ENCODE assay signal across 2 cellular contexts in the genomic region with DNA sequence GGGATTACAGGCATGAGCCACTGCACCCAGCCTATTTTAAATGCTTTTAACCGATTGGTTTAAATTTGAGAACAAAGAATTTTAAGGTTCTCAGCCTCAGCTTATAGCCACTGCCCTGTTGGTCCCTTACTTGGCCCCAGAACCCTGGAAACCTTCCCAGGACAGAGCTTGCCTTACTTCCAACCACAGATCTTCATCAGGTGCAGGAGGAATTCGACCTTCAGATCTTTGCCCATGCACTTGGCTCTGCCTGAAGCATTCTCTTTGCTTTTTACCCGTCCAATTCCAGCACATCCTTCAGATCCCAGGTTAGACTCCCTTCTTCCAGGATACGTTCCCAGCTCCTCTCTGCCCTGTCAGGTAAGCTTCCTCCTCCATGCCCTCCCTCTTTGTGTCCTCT.
TF ChIP-seq lines count a peak whose summit lies in the region.

No MANE protein-coding gene starts in this region.

TF ChIP-seq in GM23338, 12 proteins besides CTCF, POLR2A, EP300 and RAD21:
- TF ChIP-seq ZNF331 (CRISPR knock-in tag; IDR thresholded peaks at IDR 0.05; ENCODE audit: low read depth) (no peak), JUNB (IDR thresholded peaks at IDR 0.05; ENCODE audit: unreplicated experiment) (no peak)

TF ChIP-seq in IMR-90, 13 proteins besides CTCF, POLR2A, EP300 and RAD21:
- TF ChIP-seq RCOR1 (IDR thresholded peaks at IDR 0.05; ENCODE audit: insufficient replicate concordance, low read length) (no peak), RFX5 (IDR thresholded peaks at IDR 0.05; ENCODE audit: low read depth, low read length) (no peak), SMC3 (IDR thresholded peaks at IDR 0.05; ENCODE audit: low read depth, low read length) (no peak), FOS (IDR thresholded peaks at IDR 0.05; ENCODE audit: low read depth, low read length) (no peak), BHLHE40 (IDR thresholded peaks at IDR 0.05; ENCODE audit: low read depth, low read length) (no peak), CHD1 (IDR thresholded peaks at IDR 0.05; ENCODE audit: low read depth, low read length) (no peak), MXI1 (IDR thresholded peaks at IDR 0.05; ENCODE audit: borderline replicate concordance, low read depth, low read length) (no peak), MAZ (IDR thresholded peaks at IDR 0.05; ENCODE audit: borderline replicate concordance, low read depth, low read length) (no peak), USF2 (IDR thresholded peaks at IDR 0.05; ENCODE audit: low read depth, low read length) (no peak), ELK1 (IDR thresholded peaks at IDR 0.05; ENCODE audit: borderline replicate concordance, low read depth, low read length) (no peak), MAFK (IDR thresholded peaks at IDR 0.05; ENCODE audit: low read depth, low read length) (no peak)
